Comparison of ENCODE assay signal across 1 cellular context in the genomic region with DNA sequence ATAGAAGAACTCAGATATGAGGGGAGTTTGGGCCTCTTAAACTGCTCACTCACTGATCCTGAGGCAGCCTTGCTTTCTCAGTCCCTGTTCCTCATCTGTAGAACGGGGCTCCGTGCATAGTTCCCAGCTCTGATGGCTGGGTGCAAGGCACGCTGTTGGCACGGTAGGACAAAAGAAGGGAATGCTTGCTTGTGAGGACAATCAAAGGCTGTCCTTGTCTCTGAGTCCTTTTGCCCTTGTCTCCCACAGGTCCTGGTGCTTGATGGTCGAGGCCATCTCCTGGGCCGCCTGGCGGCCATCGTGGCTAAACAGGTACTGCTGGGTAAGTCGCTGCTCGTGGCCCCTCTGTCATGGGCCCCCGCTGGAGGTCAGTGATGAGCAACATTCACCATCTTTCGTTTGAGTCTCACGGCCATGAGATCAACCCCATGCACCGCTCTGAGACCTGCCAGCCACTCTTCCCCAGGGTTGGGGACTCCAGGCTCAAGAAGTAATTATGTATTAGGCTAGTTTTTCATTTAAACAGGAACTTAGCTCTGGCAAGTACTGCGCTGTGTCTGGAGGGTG.
TF ChIP-seq lines count a peak whose summit lies in the region.

No MANE protein-coding gene starts in this region.

TF ChIP-seq in GM12878, 131 proteins besides CTCF, POLR2A, EP300 and RAD21:
- TF ChIP-seq TAF1 (IDR thresholded peaks at IDR 0.05; ENCODE audit: borderline replicate concordance, low read depth, low read length) (peak; percentile 67; the same call in 1 of the 2 replicates), IRF4 (IDR thresholded peaks at IDR 0.05; ENCODE audit: low read depth, low read length) (0 out of 2 replicates have a peak, but pooled peaks have one; percentile 40), SPI1 (IDR thresholded peaks at IDR 0.05; ENCODE audit: borderline replicate concordance, insufficient read depth, low read depth, low read length) (peak; percentile 29; the same call in 1 of the 2 replicates), NRF1 (conservative IDR thresholded peaks at IDR 0.05; ENCODE audit: low read depth, low read length) (no peak), ZBED1 (IDR thresholded peaks at IDR 0.05; ENCODE audit: borderline replicate concordance) (peak; percentile 49; the same call in 1 of the 2 replicates), NFIC (IDR thresholded peaks at IDR 0.05; ENCODE audit: low read depth, low read length) (no peak), LARP7 (IDR thresholded peaks at IDR 0.05) (peak; percentile 25), ZNF217 (IDR thresholded peaks at IDR 0.05) (no peak), NR2F1 (conservative IDR thresholded peaks at IDR 0.05) (0 out of 2 replicates have a peak, but pooled peaks have one; percentile 21), SIN3A (IDR thresholded peaks at IDR 0.05; ENCODE audit: low read depth, low read length) (no peak), YY1 (IDR thresholded peaks at IDR 0.05; ENCODE audit: low read depth, low read length) (peak; percentile 91), SMARCA5 (IDR thresholded peaks at IDR 0.05) (peak; percentile 81), SMAD5 (IDR thresholded peaks at IDR 0.05; ENCODE audit: low read depth) (peak; percentile 79), CREB1 (IDR thresholded peaks at IDR 0.05; ENCODE audit: low read depth) (0 out of 2 replicates have a peak, but pooled peaks have one; percentile 1), BHLHE40 (IDR thresholded peaks at IDR 0.05; ENCODE audit: borderline replicate concordance in 1 of 2, low read depth in 2 of 2, low read length in 1 of 2) (peak in 1 of 2 experiments; percentile 11; a peak in 1 of 4 replicates), POLR2AphosphoS5 (IDR thresholded peaks at IDR 0.05; ENCODE audit: low read length) (peak; percentile 89)
- TF ChIP-seq, protein P1, sequence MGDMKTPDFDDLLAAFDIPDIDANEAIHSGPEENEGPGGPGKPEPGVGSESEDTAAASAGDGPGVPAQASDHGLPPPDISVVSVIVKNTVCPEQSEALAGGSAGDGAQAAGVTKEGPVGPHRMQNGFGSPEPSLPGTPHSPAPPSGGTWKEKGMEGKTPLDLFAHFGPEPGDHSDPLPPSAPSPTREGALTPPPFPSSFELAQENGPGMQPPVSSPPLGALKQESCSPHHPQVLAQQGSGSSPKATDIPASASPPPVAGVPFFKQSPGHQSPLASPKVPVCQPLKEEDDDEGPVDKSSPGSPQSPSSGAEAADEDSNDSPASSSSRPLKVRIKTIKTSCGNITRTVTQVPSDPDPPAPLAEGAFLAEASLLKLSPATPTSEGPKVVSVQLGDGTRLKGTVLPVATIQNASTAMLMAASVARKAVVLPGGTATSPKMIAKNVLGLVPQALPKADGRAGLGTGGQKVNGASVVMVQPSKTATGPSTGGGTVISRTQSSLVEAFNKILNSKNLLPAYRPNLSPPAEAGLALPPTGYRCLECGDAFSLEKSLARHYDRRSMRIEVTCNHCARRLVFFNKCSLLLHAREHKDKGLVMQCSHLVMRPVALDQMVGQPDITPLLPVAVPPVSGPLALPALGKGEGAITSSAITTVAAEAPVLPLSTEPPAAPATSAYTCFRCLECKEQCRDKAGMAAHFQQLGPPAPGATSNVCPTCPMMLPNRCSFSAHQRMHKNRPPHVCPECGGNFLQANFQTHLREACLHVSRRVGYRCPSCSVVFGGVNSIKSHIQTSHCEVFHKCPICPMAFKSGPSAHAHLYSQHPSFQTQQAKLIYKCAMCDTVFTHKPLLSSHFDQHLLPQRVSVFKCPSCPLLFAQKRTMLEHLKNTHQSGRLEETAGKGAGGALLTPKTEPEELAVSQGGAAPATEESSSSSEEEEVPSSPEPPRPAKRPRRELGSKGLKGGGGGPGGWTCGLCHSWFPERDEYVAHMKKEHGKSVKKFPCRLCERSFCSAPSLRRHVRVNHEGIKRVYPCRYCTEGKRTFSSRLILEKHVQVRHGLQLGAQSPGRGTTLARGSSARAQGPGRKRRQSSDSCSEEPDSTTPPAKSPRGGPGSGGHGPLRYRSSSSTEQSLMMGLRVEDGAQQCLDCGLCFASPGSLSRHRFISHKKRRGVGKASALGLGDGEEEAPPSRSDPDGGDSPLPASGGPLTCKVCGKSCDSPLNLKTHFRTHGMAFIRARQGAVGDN (IDR thresholded peaks at IDR 0.05), result peak; percentile 53; the same call in 1 of the 2 replicates
- TF ChIP-seq, protein P2, sequence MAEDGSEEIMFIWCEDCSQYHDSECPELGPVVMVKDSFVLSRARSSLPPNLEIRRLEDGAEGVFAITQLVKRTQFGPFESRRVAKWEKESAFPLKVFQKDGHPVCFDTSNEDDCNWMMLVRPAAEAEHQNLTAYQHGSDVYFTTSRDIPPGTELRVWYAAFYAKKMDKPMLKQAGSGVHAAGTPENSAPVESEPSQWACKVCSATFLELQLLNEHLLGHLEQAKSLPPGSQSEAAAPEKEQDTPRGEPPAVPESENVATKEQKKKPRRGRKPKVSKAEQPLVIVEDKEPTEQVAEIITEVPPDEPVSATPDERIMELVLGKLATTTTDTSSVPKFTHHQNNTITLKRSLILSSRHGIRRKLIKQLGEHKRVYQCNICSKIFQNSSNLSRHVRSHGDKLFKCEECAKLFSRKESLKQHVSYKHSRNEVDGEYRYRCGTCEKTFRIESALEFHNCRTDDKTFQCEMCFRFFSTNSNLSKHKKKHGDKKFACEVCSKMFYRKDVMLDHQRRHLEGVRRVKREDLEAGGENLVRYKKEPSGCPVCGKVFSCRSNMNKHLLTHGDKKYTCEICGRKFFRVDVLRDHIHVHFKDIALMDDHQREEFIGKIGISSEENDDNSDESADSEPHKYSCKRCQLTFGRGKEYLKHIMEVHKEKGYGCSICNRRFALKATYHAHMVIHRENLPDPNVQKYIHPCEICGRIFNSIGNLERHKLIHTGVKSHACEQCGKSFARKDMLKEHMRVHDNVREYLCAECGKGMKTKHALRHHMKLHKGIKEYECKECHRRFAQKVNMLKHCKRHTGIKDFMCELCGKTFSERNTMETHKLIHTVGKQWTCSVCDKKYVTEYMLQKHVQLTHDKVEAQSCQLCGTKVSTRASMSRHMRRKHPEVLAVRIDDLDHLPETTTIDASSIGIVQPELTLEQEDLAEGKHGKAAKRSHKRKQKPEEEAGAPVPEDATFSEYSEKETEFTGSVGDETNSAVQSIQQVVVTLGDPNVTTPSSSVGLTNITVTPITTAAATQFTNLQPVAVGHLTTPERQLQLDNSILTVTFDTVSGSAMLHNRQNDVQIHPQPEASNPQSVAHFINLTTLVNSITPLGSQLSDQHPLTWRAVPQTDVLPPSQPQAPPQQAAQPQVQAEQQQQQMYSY (CRISPR knock-in tag; IDR thresholded peaks at IDR 0.05), result no peak
- TF ChIP-seq, protein P3, sequence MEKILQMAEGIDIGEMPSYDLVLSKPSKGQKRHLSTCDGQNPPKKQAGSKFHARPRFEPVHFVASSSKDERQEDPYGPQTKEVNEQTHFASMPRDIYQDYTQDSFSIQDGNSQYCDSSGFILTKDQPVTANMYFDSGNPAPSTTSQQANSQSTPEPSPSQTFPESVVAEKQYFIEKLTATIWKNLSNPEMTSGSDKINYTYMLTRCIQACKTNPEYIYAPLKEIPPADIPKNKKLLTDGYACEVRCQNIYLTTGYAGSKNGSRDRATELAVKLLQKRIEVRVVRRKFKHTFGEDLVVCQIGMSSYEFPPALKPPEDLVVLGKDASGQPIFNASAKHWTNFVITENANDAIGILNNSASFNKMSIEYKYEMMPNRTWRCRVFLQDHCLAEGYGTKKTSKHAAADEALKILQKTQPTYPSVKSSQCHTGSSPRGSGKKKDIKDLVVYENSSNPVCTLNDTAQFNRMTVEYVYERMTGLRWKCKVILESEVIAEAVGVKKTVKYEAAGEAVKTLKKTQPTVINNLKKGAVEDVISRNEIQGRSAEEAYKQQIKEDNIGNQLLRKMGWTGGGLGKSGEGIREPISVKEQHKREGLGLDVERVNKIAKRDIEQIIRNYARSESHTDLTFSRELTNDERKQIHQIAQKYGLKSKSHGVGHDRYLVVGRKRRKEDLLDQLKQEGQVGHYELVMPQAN (conservative IDR thresholded peaks at IDR 0.05), result 0 out of 2 replicates have a peak, but pooled peaks have one; percentile 32
- TF ChIP-seq, protein P4, sequence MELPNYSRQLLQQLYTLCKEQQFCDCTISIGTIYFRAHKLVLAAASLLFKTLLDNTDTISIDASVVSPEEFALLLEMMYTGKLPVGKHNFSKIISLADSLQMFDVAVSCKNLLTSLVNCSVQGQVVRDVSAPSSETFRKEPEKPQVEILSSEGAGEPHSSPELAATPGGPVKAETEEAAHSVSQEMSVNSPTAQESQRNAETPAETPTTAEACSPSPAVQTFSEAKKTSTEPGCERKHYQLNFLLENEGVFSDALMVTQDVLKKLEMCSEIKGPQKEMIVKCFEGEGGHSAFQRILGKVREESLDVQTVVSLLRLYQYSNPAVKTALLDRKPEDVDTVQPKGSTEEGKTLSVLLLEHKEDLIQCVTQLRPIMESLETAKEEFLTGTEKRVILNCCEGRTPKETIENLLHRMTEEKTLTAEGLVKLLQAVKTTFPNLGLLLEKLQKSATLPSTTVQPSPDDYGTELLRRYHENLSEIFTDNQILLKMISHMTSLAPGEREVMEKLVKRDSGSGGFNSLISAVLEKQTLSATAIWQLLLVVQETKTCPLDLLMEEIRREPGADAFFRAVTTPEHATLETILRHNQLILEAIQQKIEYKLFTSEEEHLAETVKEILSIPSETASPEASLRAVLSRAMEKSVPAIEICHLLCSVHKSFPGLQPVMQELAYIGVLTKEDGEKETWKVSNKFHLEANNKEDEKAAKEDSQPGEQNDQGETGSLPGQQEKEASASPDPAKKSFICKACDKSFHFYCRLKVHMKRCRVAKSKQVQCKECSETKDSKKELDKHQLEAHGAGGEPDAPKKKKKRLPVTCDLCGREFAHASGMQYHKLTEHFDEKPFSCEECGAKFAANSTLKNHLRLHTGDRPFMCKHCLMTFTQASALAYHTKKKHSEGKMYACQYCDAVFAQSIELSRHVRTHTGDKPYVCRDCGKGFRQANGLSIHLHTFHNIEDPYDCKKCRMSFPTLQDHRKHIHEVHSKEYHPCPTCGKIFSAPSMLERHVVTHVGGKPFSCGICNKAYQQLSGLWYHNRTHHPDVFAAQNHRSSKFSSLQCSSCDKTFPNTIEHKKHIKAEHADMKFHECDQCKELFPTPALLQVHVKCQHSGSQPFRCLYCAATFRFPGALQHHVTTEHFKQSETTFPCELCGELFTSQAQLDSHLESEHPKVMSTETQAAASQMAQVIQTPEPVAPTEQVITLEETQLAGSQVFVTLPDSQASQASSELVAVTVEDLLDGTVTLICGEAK (IDR thresholded peaks at IDR 0.05; ENCODE audit: borderline replicate concordance), result no peak
